Comparison of ENCODE assay signal across 19 cellular contexts in genomic region chr12:3715999-3716398, GRCh38. TPM values are rescaled to one million over a fixed set of nuclear protein-coding genes. Genes with fewer than 3 reads are reported as not detected.
DNase-seq lines count a peak whose midpoint lies in the region; ATAC-seq and TF ChIP-seq lines count a peak whose summit lies in the region.
"Had no signal": no experiment of that assay in that cellular context is flagged by ENCODE, and none has a peak within 500 bp of the region (broad histone marks: within the 10 kb centered on the region; RNA-seq: fewer than 3 reads in every experiment).

No MANE protein-coding gene starts in this region.

- H3K27ac Mint-ChIP-seq in CD4-positive, CD25-positive, alpha-beta regulatory T cell = peak overlapping the region; percentile 10 to 61 (median 26)
- H3K27ac Mint-ChIP-seq: B cell, GM23338, H9 had no signal

- H3K36me3 Mint-ChIP-seq in CD4-positive, CD25-positive, alpha-beta regulatory T cell = peaks cover 52% of the 10 kb centered on the region

- H3K9ac ChIP-seq in MM.1S (ENCODE audit: low read length) = no peak overlapping the region
- H3K9ac ChIP-seq: BLaER1 had no signal

- H3K36me3 ChIP-seq in CD4-positive, CD25-positive, alpha-beta regulatory T cell (ENCODE audit: control insufficient read depth, insufficient read depth, low read length) = peaks cover 31% of the 10 kb centered on the region
- no peaks in the 10 kb centered on the region for H3K36me3 ChIP-seq in MM.1S (replicated peaks; ENCODE audit: insufficient read depth, low read length)

- no peak for ATAC-seq in CD4-positive, CD25-positive, alpha-beta regulatory T cell (ENCODE audit: low read depth in 2 of 2)
- peak; percentile 70 for ATAC-seq in sciatic nerve
- ATAC-seq: GM23338, HCT116 had no signal

- intact Hi-C loops in sciatic nerve (cut with DNase I) = no loop called here

- DNase-seq in DMS53 (lab: John Stamatoyannopoulos, UW) (peak; percentile 68), DMS53 treated with DMSO at 0.1 percent for 48 hours (lab: John Stamatoyannopoulos, UW; ENCODE audit: unreplicated experiment) (no peak), fibroblast of villous mesenchyme (ENCODE audit: low read depth) (peak; percentile 51), sciatic nerve (ENCODE audit: low spot score) (no peak), MM.1S (no peak), pons (ENCODE audit: low spot score) (no peak), LoVo (ENCODE audit: low spot score) (no peak)
- DNase-seq in CD4-positive, CD25-positive, alpha-beta regulatory T cell = no peak
- DNase-seq: CD4-positive, alpha-beta T cell; CD8-positive, alpha-beta memory T cell; DMS 273 treated with DMSO at 0.1 percent for 48 hours; DND-41; H9 had no signal

- peaks cover 0 to 16% (median 5%) of the 10 kb centered on the region in 4 donors for H3K4me1 Mint-ChIP-seq in CD4-positive, CD25-positive, alpha-beta regulatory T cell

- H3K4me1 ChIP-seq in CD4-positive, CD25-positive, alpha-beta regulatory T cell (ENCODE audit: control insufficient read depth, insufficient read depth, low read length, poor library complexity, severe bottlenecking) = no peaks in the 10 kb centered on the region
- H3K4me1 ChIP-seq in MM.1S (ENCODE audit: low read length) = no peaks in the 10 kb centered on the region

- H2AFZ ChIP-seq in MM.1S (ENCODE audit: low read length) = no peak overlapping the region
- H2AFZ ChIP-seq: GM23338 had no signal

- no peak overlapping the region for H3K4me3 ChIP-seq in CD4-positive, CD25-positive, alpha-beta regulatory T cell (ENCODE audit: low read depth, low read length)
- H3K4me3 ChIP-seq in fibroblast of villous mesenchyme (ENCODE audit: low read depth, low read length) (no peak overlapping the region), MM.1S (ENCODE audit: low read length) (no peak overlapping the region)
- H3K4me3 ChIP-seq: BLaER1, GM23338 had no signal

- H3K9me3 ChIP-seq in CD4-positive, CD25-positive, alpha-beta regulatory T cell (ENCODE audit: control insufficient read depth in 2 of 2, low read length in 2 of 2) = no peaks in the 10 kb centered on the region
- no peaks in the 10 kb centered on the region for H3K9me3 ChIP-seq in MM.1S (replicated peaks; ENCODE audit: insufficient read depth, low read length)
- H3K9me3 ChIP-seq: BLaER1 had no signal

- no peak overlapping the region for H3K4me2 ChIP-seq in MM.1S (ENCODE audit: low read depth, low read length)
- H3K4me2 ChIP-seq: BLaER1, GM23338 had no signal

- H3K27me3 Mint-ChIP-seq in CD4-positive, CD25-positive, alpha-beta regulatory T cell = no peaks in the 10 kb centered on the region
- H3K27me3 Mint-ChIP-seq: B cell; CD4-positive, alpha-beta T cell; CD8-positive, alpha-beta memory T cell had no signal

- no peaks in the 10 kb centered on the region for H3K27me3 ChIP-seq in CD4-positive, CD25-positive, alpha-beta regulatory T cell (ENCODE audit: control insufficient read depth, insufficient read depth, low read length)
- H3K27me3 ChIP-seq in MM.1S (replicated peaks; ENCODE audit: insufficient read depth, low read length) = no peaks in the 10 kb centered on the region
- H3K27me3 ChIP-seq: BLaER1 had no signal

- no peaks in the 10 kb centered on the region for H3K79me2 ChIP-seq in MM.1S (ENCODE audit: low read length)

- peaks cover 0 to 5% (median 0%) of the 10 kb centered on the region in 7 donors for H3K9me3 Mint-ChIP-seq in CD4-positive, CD25-positive, alpha-beta regulatory T cell
- H3K9me3 Mint-ChIP-seq: CD4-positive, alpha-beta T cell; CD8-positive, alpha-beta memory T cell had no signal

- no peaks in the 10 kb centered on the region for H3F3A ChIP-seq in MM.1S (ENCODE audit: insufficient read depth, low read length)

- H3K9me2 ChIP-seq in MM.1S (replicated peaks; ENCODE audit: insufficient read depth, low read length) = no peaks in the 10 kb centered on the region

- TF ChIP-seq CTCF in fibroblast of villous mesenchyme (IDR thresholded peaks at IDR 0.05; ENCODE audit: insufficient read depth, low read depth, low read length) (no peak), MM.1S (IDR thresholded peaks at IDR 0.05; ENCODE audit: low read length) (no peak)

- H3K4me3 Mint-ChIP-seq in CD4-positive, CD25-positive, alpha-beta regulatory T cell = no peak overlapping the region
- H3K4me3 Mint-ChIP-seq: B cell; CD4-positive, alpha-beta T cell; CD8-positive, alpha-beta memory T cell; GM23338; H9 had no signal

- no peak overlapping the region for H3K27ac ChIP-seq in CD4-positive, CD25-positive, alpha-beta regulatory T cell (ENCODE audit: insufficient read depth, low read length, poor library complexity, severe bottlenecking)
- H3K27ac ChIP-seq in MM.1S (ENCODE audit: low read length) = no peak overlapping the region
- H3K27ac ChIP-seq: 22Rv1, BLaER1, C4-2B had no signal

- no peaks in the 10 kb centered on the region for H4K20me1 ChIP-seq in MM.1S (ENCODE audit: insufficient read depth, low read length)

RNA-seq across cellular contexts. Expression of gene CRACR2A, which starts 36.9 kb away (rescaled TPM):
- total RNA-seq in CD4-positive, CD25-positive, alpha-beta regulatory T cell = 42.9 TPM
- polyA plus RNA-seq in CD4-positive, CD25-positive, alpha-beta regulatory T cell = 10 to 100 TPM in 3 of 4 donors, 1 to 10 TPM in 1; 8.2 to 13.7 (median 11.3) TPM
- total RNA-seq in fibroblast of villous mesenchyme (9.5 and 15.5 TPM in 2 replicates), sciatic nerve (5.8 TPM)

Comparison
In these comparisons a context has a peak if more than half of its experiments do, and no peak if none do; other contexts are left out.
1. DNase-seq: peak in DMS53 (single experiment) and fibroblast of villous mesenchyme (single experiment); none in DMS53 treated with DMSO at 0.1 percent for 48 hours (single experiment), CD4-positive, CD25-positive, alpha-beta regulatory T cell (0 of 3), sciatic nerve (single experiment), MM.1S (single experiment), pons (single experiment) and LoVo (single experiment).